In the genomic region with DNA sequence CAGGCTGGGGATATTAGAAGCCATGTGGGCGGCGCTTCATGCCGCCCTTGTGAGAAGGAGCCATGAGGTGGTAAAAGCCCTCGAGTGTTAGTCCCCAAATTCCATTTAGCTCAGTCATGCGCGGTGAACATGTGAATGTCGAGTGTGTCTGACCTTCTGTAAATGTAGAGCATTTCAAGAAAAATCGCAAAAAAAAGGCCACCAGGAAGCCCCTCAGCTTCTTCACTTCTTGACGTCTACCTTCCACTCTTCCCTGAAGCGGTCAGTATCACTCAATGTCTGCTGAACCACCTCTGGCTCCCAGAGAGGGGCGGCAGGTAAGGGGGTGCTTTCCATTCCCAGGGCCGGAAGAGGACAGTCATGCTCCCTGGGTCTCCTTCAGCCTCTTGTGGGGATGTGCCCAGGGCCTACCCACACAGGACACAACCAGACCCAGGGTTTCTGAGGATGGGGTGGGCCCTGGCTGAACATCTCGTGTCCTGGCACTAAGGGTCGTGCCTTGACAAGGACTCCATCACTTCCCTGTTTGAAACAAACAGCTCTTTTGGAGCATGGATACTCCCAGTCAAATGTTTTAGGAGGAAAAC, we compare ENCODE assay signal across 20 cellular contexts.
"Had no signal": no experiment of that assay in that cellular context is flagged by ENCODE, and none has a peak within 500 bp of the region (broad histone marks: within the 10 kb centered on the region; RNA-seq: fewer than 3 reads in every experiment).

No MANE protein-coding gene starts in this region.

- H3K9me3 Mint-ChIP-seq: central memory CD8-positive, alpha-beta T cell; naive B cell; nephron had no signal

- H3K4me1 Mint-ChIP-seq: central memory CD8-positive, alpha-beta T cell; naive B cell had no signal

- H3K27ac Mint-ChIP-seq: naive B cell, nephron had no signal

- H3K4me3 ChIP-seq: esophagus muscularis mucosa, gastrocnemius medialis, lung, psoas muscle, spleen, tibial artery had no signal

- DNase-seq: effector memory CD4-positive, alpha-beta T cell; gastrocnemius medialis; glutamatergic neuron; left cardiac atrium; left ventricle myocardium superior; mesenchymal stem cell; naive B cell; psoas muscle; spleen; stimulated activated CD4-positive, alpha-beta T cell treated with anti-CD3 and anti-CD28 coated beads, Interleukin-15, amount 100 ng/mL, for 24 hours; stimulated activated CD4-positive, alpha-beta T cell treated with anti-CD3 and anti-CD28 coated beads, Interleukin-1b, Interleukin-23, amount 100 ng/mL, for 48 hours; stimulated activated CD4-positive, alpha-beta T cell treated with anti-CD3 and anti-CD28 coated beads, Interleukin-4, amount 100 ng/mL, for 24 hours; stimulated activated naive CD4-positive, alpha-beta T cell; tibial artery had no signal

- H3K36me3 Mint-ChIP-seq: naive B cell had no signal

- ATAC-seq: gastrocnemius medialis, sciatic nerve had no signal

- H3K27me3 ChIP-seq: esophagus muscularis mucosa, gastrocnemius medialis, spleen had no signal

- H3K9me3 ChIP-seq: esophagus muscularis mucosa, gastrocnemius medialis, psoas muscle, spleen, tibial artery had no signal

- H3K4me1 ChIP-seq: gastrocnemius medialis, tibial artery had no signal

- H3K27ac ChIP-seq: epithelial cell of prostate, esophagus muscularis mucosa, gastrocnemius medialis, psoas muscle, spleen, tibial artery had no signal

- H3K36me3 ChIP-seq: esophagus muscularis mucosa, gastrocnemius medialis, spleen, tibial artery had no signal

- H3K4me3 Mint-ChIP-seq: central memory CD8-positive, alpha-beta T cell; naive B cell; nephron had no signal
